12 cellular contexts compared by ENCODE assay signal in the genomic region with DNA sequence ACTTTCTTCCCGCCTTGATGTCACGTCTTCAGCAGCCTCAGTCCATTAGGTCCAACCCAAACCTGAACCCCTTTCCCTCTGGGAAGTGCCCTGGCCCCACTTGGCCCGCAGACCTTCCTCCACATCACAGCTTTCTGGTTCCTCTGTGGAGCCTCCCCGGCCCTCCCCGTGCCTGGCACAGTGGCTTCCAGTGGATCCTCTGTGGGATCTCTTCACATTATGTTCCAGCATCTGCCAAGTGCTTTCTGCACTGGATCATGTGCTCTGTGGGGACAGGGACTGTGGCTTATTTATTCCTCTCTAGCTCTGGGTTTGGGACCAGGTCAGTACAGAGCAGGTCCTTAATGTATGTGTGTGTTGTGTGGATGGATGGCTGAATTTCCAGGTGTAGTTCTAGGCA. TPM values are rescaled to one million over a fixed set of nuclear protein-coding genes. Genes with fewer than 3 reads are reported as not detected.
DNase-seq lines count a peak whose midpoint lies in the region; ATAC-seq and TF ChIP-seq lines count a peak whose summit lies in the region.
"Had no signal": no experiment of that assay in that cellular context is flagged by ENCODE, and none has a peak within 500 bp of the region (broad histone marks: within the 10 kb centered on the region; RNA-seq: fewer than 3 reads in every experiment).

No MANE protein-coding gene starts in this region.

- ATAC-seq in activated T-helper 17 cell treated with anti-CD3 and anti-CD28 coated beads, Interleukin-2, amount 50 U/mL, for 72 hours (replicated peaks): no peak
- no peak for ATAC-seq in GM21360 (IDR thresholded peaks at IDR 0.05; ENCODE audit: unreplicated experiment)
- ATAC-seq in GM21737 (IDR thresholded peaks at IDR 0.05; ENCODE audit: unreplicated experiment): no peak
- ATAC-seq: stimulated activated naive CD8-positive, alpha-beta T cell treated with anti-CD3 and anti-CD28 coated beads, Interleukin-15, Interleukin-2, amounts not matched to agents 100 U/mL and 50 U/mL, for 24 hours had no signal

- peak overlapping the region; percentile 28 for H3K27ac Mint-ChIP-seq in activated T-helper 17 cell treated with anti-CD3 and anti-CD28 coated beads, Interleukin-2, amount 50 U/mL, for 72 hours
- peak overlapping the region; percentile 94 for H3K27ac Mint-ChIP-seq in progenitor cell of endocrine pancreas

- H3K36me3 ChIP-seq in A673 (ENCODE audit: insufficient read depth, low read length, poor library complexity, severe bottlenecking) (peaks cover 52% of the 10 kb centered on the region), right atrium auricular region (peaks cover 90% of the 10 kb centered on the region)

- POLR2A ChIA-PET in A673 (lab: Charles Lee; ENCODE audit: low non-redundant PET): no interaction called here

- H3K27ac ChIP-seq in A673 (ENCODE audit: low read depth, low read length, poor library complexity, severe bottlenecking): peak overlapping the region; percentile 79
- H3K27ac ChIP-seq in right atrium auricular region: peak overlapping the region; percentile 81

- no TSS peak for BruUV-seq in A673 (replicated peaks; lab: Mats Ljungman, UMichigan)

- CTCF ChIA-PET in A673 (lab: Charles Lee): no interaction called here

- H3K9me3 ChIP-seq in A673 (ENCODE audit: low read depth, low read length, poor library complexity, severe bottlenecking) (no peaks in the 10 kb centered on the region), right atrium auricular region (no peaks in the 10 kb centered on the region)

- H3K27me3 Mint-ChIP-seq in activated T-helper 17 cell treated with anti-CD3 and anti-CD28 coated beads, Interleukin-2, amount 50 U/mL, for 72 hours: no peaks in the 10 kb centered on the region
- no peaks in the 10 kb centered on the region for H3K27me3 Mint-ChIP-seq in progenitor cell of endocrine pancreas

- H3K9me3 Mint-ChIP-seq in activated T-helper 17 cell treated with anti-CD3 and anti-CD28 coated beads, Interleukin-2, amount 50 U/mL, for 72 hours: no peaks in the 10 kb centered on the region
- H3K9me3 Mint-ChIP-seq in progenitor cell of endocrine pancreas (ENCODE audit: low read depth): no peaks in the 10 kb centered on the region

- H3K4me3 Mint-ChIP-seq in activated T-helper 17 cell treated with anti-CD3 and anti-CD28 coated beads, Interleukin-2, amount 50 U/mL, for 72 hours: no peak overlapping the region
- H3K4me3 Mint-ChIP-seq in progenitor cell of endocrine pancreas (ENCODE audit: low read depth): no peak overlapping the region

- H3K27me3 ChIP-seq in A673 (replicated peaks; ENCODE audit: insufficient read depth, low read depth, low read length, poor library complexity) (no peaks in the 10 kb centered on the region), right atrium auricular region (no peaks in the 10 kb centered on the region)

- H3K4me1 ChIP-seq in A673 (ENCODE audit: insufficient read depth, low read length, poor library complexity, severe bottlenecking): peaks cover 21% of the 10 kb centered on the region
- peaks cover 0 to 51% of the 10 kb centered on the region in 2 donors for H3K4me1 ChIP-seq in right atrium auricular region

- no peaks in the 10 kb centered on the region for H3K4me1 Mint-ChIP-seq in activated T-helper 17 cell treated with anti-CD3 and anti-CD28 coated beads, Interleukin-2, amount 50 U/mL, for 72 hours
- H3K4me1 Mint-ChIP-seq in progenitor cell of endocrine pancreas (ENCODE audit: low read depth): peaks cover 13% of the 10 kb centered on the region

- DNase-seq in A673 (ENCODE audit: low spot score) (no peak), right atrium auricular region (ENCODE audit: low spot score) (no peak), progenitor cell of endocrine pancreas (ENCODE audit: low spot score, unreplicated experiment) (no peak), iPS-NIHi7 (ENCODE audit: extremely low spot score) (no peak), NCI-H1694 (lab: John Stamatoyannopoulos, UW) (no peak)
- DNase-seq: activated CD8-positive, alpha-beta memory T cell treated with anti-CD3 and anti-CD28 coated beads, Interleukin-2, amount 50 U/mL, for 48 hours; DND-41; stimulated activated naive CD8-positive, alpha-beta T cell treated with anti-CD3 and anti-CD28 coated beads, Interleukin-15, Interleukin-2, amounts not matched to agents 100 U/mL and 50 U/mL, for 24 hours had no signal

- H3K4me3 ChIP-seq in A673 (ENCODE audit: low read depth, low read length, poor library complexity, severe bottlenecking) (no peak overlapping the region), right atrium auricular region (no peak overlapping the region)

- TF ChIP-seq CTCF in A673 (conservative IDR thresholded peaks at IDR 0.05; ENCODE audit: low read depth, low read length) (no peak), right atrium auricular region (IDR thresholded peaks at IDR 0.05) (no peak), progenitor cell of endocrine pancreas (IDR thresholded peaks at IDR 0.05; ENCODE audit: unreplicated experiment) (no peak)

- H3K36me3 Mint-ChIP-seq in activated T-helper 17 cell treated with anti-CD3 and anti-CD28 coated beads, Interleukin-2, amount 50 U/mL, for 72 hours (ENCODE audit: low read depth): peaks cover 54% of the 10 kb centered on the region
- H3K36me3 Mint-ChIP-seq in progenitor cell of endocrine pancreas (ENCODE audit: insufficient read depth): peaks cover 9% of the 10 kb centered on the region

- intact Hi-C loops in A673 (cut with micrococcal nuclease; ENCODE audit: unreplicated experiment): loop anchor here (10.0 kb wide), 1 partner anchor 589 kb away; no protein-coding TSS in a partner anchor

RNA-seq across cellular contexts. Expression of gene POLR3H, which starts 30.9 kb away (rescaled TPM):
- 79.5 and 92.1 TPM in 2 replicates for total RNA-seq in A673 (2021)
- 10 to 100 TPM; 19.5 to 58.2 TPM for total RNA-seq in activated T-helper 17 cell treated with anti-CD3 and anti-CD28 coated beads, Interleukin-2, amount 50 U/mL, for 72 hours
- total RNA-seq in right atrium auricular region: 10 to 100 TPM; 11.4 to 12.0 TPM
- total RNA-seq in progenitor cell of endocrine pancreas: 43.5 and 44.1 TPM in 2 replicates

RNA-seq across cellular contexts. Expression of gene ACO2, which starts 44.5 kb away (rescaled TPM):
- total RNA-seq in A673 (2021) (125 and 127 TPM in 2 replicates), right atrium auricular region (100 to 1,000 TPM; 447 to 604 TPM), progenitor cell of endocrine pancreas (67.4 and 69.7 TPM in 2 replicates)
- total RNA-seq in activated T-helper 17 cell treated with anti-CD3 and anti-CD28 coated beads, Interleukin-2, amount 50 U/mL, for 72 hours: 100 to 1,000 TPM in 1 of 2 donors, 10 to 100 TPM in 1; 67.8 to 106 TPM

RNA-seq across cellular contexts. Expression of gene PHF5A, which starts 44.9 kb away (rescaled TPM):
- 72.6 and 85.5 TPM in 2 replicates for total RNA-seq in A673 (2021)
- total RNA-seq in activated T-helper 17 cell treated with anti-CD3 and anti-CD28 coated beads, Interleukin-2, amount 50 U/mL, for 72 hours: 10 to 100 TPM; 34.3 to 92.0 TPM
- 10 to 100 TPM; 19.3 to 23.5 TPM for total RNA-seq in right atrium auricular region
- total RNA-seq in progenitor cell of endocrine pancreas: 44.3 and 52.9 TPM in 2 replicates

RNA-seq across cellular contexts. Expression of gene CSDC2, which starts 47.4 kb away (rescaled TPM):
- total RNA-seq in A673 (2021): 1.8 and 2.6 TPM in 2 replicates
- not detected for total RNA-seq in activated T-helper 17 cell treated with anti-CD3 and anti-CD28 coated beads, Interleukin-2, amount 50 U/mL, for 72 hours
- total RNA-seq in right atrium auricular region: 100 to 1,000 TPM; 257 to 324 TPM
- 1.7 TPM in 2 replicates for total RNA-seq in progenitor cell of endocrine pancreas
- total RNA-seq: endothelial cell of umbilical vein had no signal
